In the genomic region with DNA sequence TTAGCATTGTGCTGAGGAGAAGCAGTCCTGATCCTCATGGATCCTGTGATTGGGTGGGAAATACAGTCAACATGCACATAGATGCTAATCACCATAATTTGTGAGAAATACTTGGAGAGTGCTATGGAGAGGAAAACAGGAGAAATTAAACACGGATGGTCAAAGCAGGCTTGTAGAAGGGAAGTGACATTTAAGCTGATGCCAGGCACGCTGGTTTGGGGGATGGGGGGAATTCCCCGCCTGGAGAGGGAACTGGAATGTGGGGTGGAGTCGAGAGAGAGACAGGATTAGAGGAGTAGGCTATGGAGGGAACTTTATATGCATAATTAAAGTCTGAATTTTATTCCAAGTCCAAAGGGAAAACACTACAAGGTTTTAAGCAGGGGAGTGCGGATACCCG, we compare ENCODE assay signal across 20 cellular contexts. TPM values are rescaled to one million over a fixed set of nuclear protein-coding genes. Genes with fewer than 3 reads are reported as not detected.
A peak's percentile ranks its signal among the peaks of the same experiment; 100 is the strongest.
DNase-seq lines count a peak whose midpoint lies in the region; ATAC-seq and TF ChIP-seq lines count a peak whose summit lies in the region.
"Had no signal": no experiment of that assay in that cellular context is flagged by ENCODE, and none has a peak within 500 bp of the region (broad histone marks: within the 10 kb centered on the region; RNA-seq: fewer than 3 reads in every experiment).

No MANE protein-coding gene starts in this region.

- no peaks in the 10 kb centered on the region for H3K9me3 ChIP-seq in SJSA1 (replicated peaks)
- no peaks in the 10 kb centered on the region for H3K9me3 ChIP-seq in uterus
- H3K9me3 ChIP-seq: BLaER1 treated with 17β-estradiol and CSF1 and Interleukin-3, amounts not matched to agents 10 nM and 100 nM had no signal

- no peaks in the 10 kb centered on the region for H3K27me3 ChIP-seq in SJSA1 (replicated peaks)
- H3K27me3 ChIP-seq in uterus, result no peaks in the 10 kb centered on the region
- H3K27me3 ChIP-seq: BLaER1 treated with 17β-estradiol and CSF1 and Interleukin-3, amounts not matched to agents 10 nM and 100 nM had no signal

- ATAC-seq in left ventricle myocardium superior, result peak; percentile 59

- no peak for TF ChIP-seq POLR2A in uterus (IDR thresholded peaks at IDR 0.05)

- H3K27ac ChIP-seq in SJSA1 (no peak overlapping the region), uterus (no peak overlapping the region)
- H3K27ac ChIP-seq: BLaER1 treated with 17β-estradiol and CSF1 and Interleukin-3, amounts not matched to agents 10 nM and 100 nM; parathyroid adenoma; PC-9; skin epidermis had no signal

- H3K36me3 ChIP-seq in SJSA1, result no peaks in the 10 kb centered on the region
- H3K36me3 ChIP-seq in uterus, result no peaks in the 10 kb centered on the region
- H3K36me3 ChIP-seq: BLaER1 treated with 17β-estradiol and CSF1 and Interleukin-3, amounts not matched to agents 10 nM and 100 nM had no signal

- DNase-seq in ELF-1 (ENCODE audit: low read depth, low spot score) (peak; percentile 57), SJSA1 (ENCODE audit: low read depth in 1 of 2, low spot score in 2 of 2) (peak; percentile 36 to 64), left ventricle myocardium superior (no peak), renal cortical epithelial cell (ENCODE audit: low read depth) (peak; percentile 27), 8988T (no peak), uterus (no peak)
- DNase-seq in stimulated activated CD4-positive, alpha-beta T cell treated with anti-CD3 and anti-CD28 coated beads, Interleukin-1b, Interleukin-23, amount 100 ng/mL, for 48 hours, result no peak
- DNase-seq in activated effector memory CD4-positive, alpha-beta T cell treated with anti-CD3 and anti-CD28 coated beads, Interleukin-2, amount 50 U/mL, for 16 hours, result no peak
- DNase-seq: activated CD4-positive, alpha-beta T cell treated with anti-CD3 and anti-CD28 coated beads, Interleukin-2, amount 50 U/mL, for 48 hours; activated naive CD4-positive, alpha-beta T cell treated with Interleukin-2 at 50 U/mL for 16 hours; activated T-cell treated with anti-CD3 and anti-CD28 coated beads for 4 hours; anterior cingulate cortex; Kasumi-1; NCI-H526 treated with DMSO at 0.1 percent for 48 hours; PC-9 had no signal

- H3K4me3 ChIP-seq in SJSA1 (no peak overlapping the region), uterus (no peak overlapping the region)
- H3K4me3 ChIP-seq: BLaER1 treated with 17β-estradiol and CSF1 and Interleukin-3, amounts not matched to agents 10 nM and 100 nM; lung; PC-9; skin epidermis had no signal

- H3K4me1 ChIP-seq in SJSA1 (replicated peaks) (peaks cover 10% of the 10 kb centered on the region), uterus (no peaks in the 10 kb centered on the region)
- H3K4me1 ChIP-seq: parathyroid adenoma had no signal

- intact Hi-C loops in left ventricle myocardium superior (cut with micrococcal nuclease), result no loop called here
- intact Hi-C loops in uterus (cut with DNase I; ENCODE audit: low total_unique reads), result no loop called here

- no peak for TF ChIP-seq CTCF in uterus (IDR thresholded peaks at IDR 0.05)

RNA-seq across cellular contexts. Expression of a gene that starts 52.1 kb away (rescaled TPM):
- total RNA-seq in SJSA1 (2014; rRNA removed; shearing (Covaris generic)), result not detected in 2 replicates
- total RNA-seq in left ventricle myocardium superior (0.05 TPM), renal cortical epithelial cell (under 0.01 TPM in 1 of 2 replicates, not detected in the other), uterus (1 to 10 TPM in 1 of 4 donors, under 1 TPM in 1, not detected in 2; 0.40 to 4.5 TPM)
- total RNA-seq: myocyte, PC-9 had no signal

Comparison
In these comparisons a context has a peak if more than half of its experiments do, and no peak if none do; other contexts are left out.
1. DNase-seq: peak in ELF-1 (single experiment), SJSA1 (2 of 2) and renal cortical epithelial cell (single experiment); none in left ventricle myocardium superior (single experiment), stimulated activated CD4-positive, alpha-beta T cell treated with anti-CD3 and anti-CD28 coated beads, Interleukin-1b, Interleukin-23, amount 100 ng/mL, for 48 hours (single experiment), activated effector memory CD4-positive, alpha-beta T cell treated with anti-CD3 and anti-CD28 coated beads, Interleukin-2, amount 50 U/mL, for 16 hours (single experiment), 8988T (single experiment) and uterus (0 of 2).